Comparison of ENCODE assay signal across 1 cellular context in the genomic region with DNA sequence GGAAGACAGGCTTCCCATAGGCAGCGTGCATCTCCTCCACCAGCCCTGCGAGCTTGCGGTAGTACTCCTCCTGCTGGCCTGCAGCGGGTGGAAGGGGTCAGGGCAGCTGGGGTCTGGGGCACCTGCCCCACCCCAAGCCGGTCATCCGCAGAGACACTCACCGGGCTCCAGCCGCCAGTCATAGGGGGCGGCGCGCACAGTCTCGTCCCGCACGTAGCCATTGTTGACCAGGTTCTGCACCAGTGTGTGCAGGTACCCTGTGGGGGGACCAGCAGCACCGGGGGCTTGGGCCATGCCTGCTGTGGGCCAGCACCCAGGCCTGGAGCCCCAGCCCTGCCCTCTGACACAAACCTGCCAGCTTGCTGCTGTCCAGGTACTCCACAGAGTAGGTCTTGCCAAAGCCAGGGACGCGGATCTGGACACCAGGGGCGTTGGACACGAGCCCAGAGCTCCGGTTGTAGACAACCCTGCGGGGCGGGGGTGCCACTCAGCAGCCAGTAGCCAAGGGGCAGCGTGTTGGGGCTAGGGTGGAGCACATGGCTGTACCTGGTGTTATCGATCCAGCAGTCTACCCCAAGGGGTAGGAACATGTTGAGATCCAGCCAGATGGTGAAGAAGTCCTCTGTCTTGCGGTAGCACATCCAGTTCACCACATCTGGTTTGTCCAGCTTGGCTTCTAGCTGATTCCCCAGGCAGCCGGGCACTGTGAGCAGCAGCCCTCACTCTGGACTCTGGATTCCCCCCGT.
TF ChIP-seq lines count a peak whose summit lies in the region.

No MANE protein-coding gene starts in this region.

TF ChIP-seq in HepG2, 621 proteins besides CTCF, POLR2A, EP300 and RAD21 (continued from another document and continues in another):
- TF ChIP-seq SIN3A (IDR thresholded peaks at IDR 0.05; ENCODE audit: borderline replicate concordance, low read depth, low read length) (no peak), RARA (CRISPR knock-in tag; IDR thresholded peaks at IDR 0.05) (no peak), HNF1B (CRISPR knock-in tag; IDR thresholded peaks at IDR 0.05) (peak; percentile 46; the same call in 1 of the 2 replicates), HDAC2 (CRISPR knock-in tag; IDR thresholded peaks at IDR 0.05) (no peak; the same call in 1 of the 2 replicates), ZBTB4 (CRISPR knock-in tag; IDR thresholded peaks at IDR 0.05; ENCODE audit: borderline replicate concordance) (peak; percentile 80; the same call in 1 of the 2 replicates), TP53 (CRISPR knock-in tag; conservative IDR thresholded peaks at IDR 0.05) (no peak), ZNF790 (CRISPR knock-in tag; IDR thresholded peaks at IDR 0.05; ENCODE audit: borderline replicate concordance) (no peak), CSRNP2 (CRISPR knock-in tag; conservative IDR thresholded peaks at IDR 0.05; ENCODE audit: low read depth) (no peak), ZNF567 (CRISPR knock-in tag; IDR thresholded peaks at IDR 0.05; ENCODE audit: borderline replicate concordance) (no peak), YEATS4 (CRISPR knock-in tag; IDR thresholded peaks at IDR 0.05; ENCODE audit: borderline replicate concordance) (no peak; the same call in 1 of the 2 replicates), ZBTB8A (CRISPR knock-in tag; IDR thresholded peaks at IDR 0.05; ENCODE audit: borderline replicate concordance, low read depth) (0 out of 2 replicates have a peak, but pooled peaks have one; percentile 34), KDM5A (IDR thresholded peaks at IDR 0.05; ENCODE audit: borderline replicate concordance, low read length) (no peak), TBP (CRISPR knock-in tag; IDR thresholded peaks at IDR 0.05) (no peak), SIX1 (CRISPR knock-in tag; IDR thresholded peaks at IDR 0.05; ENCODE audit: borderline replicate concordance) (no peak), MYC (CRISPR knock-in tag; IDR thresholded peaks at IDR 0.05; ENCODE audit: borderline replicate concordance) (peak; percentile 47; the same call in 1 of the 2 replicates), ZNF12 (CRISPR knock-in tag; IDR thresholded peaks at IDR 0.05) (0 out of 2 replicates have a peak, but pooled peaks have one; percentile 10), DNMT3B (CRISPR knock-in tag; conservative IDR thresholded peaks at IDR 0.05) (no peak), ARID4A (CRISPR knock-in tag; IDR thresholded peaks at IDR 0.05; ENCODE audit: borderline replicate concordance) (no peak; the same call in 1 of the 2 replicates), XBP1 (CRISPR knock-in tag; IDR thresholded peaks at IDR 0.05) (no peak), REPIN1 (CRISPR knock-in tag; IDR thresholded peaks at IDR 0.05; ENCODE audit: borderline replicate concordance, low read depth) (no peak), ZNF441 (CRISPR knock-in tag; IDR thresholded peaks at IDR 0.05; ENCODE audit: borderline replicate concordance) (no peak), GABPA (IDR thresholded peaks at IDR 0.05; ENCODE audit: low read depth, low read length) (no peak), GABPA (CRISPR knock-in tag; IDR thresholded peaks at IDR 0.05; ENCODE audit: low read depth) (no peak), ZEB1 (IDR thresholded peaks at IDR 0.05; ENCODE audit: insufficient replicate concordance, low read depth) (no peak), ARNTL (CRISPR knock-in tag; IDR thresholded peaks at IDR 0.05) (no peak; the same call in 1 of the 2 replicates), SETDB1 (CRISPR knock-in tag; IDR thresholded peaks at IDR 0.05; ENCODE audit: borderline replicate concordance) (peak; percentile 44; the same call in 1 of the 2 replicates), AGO1 (IDR thresholded peaks at IDR 0.05; ENCODE audit: low read depth, low read length, poor library complexity, severe bottlenecking) (peak; percentile 88)
- TF ChIP-seq, protein P1, sequence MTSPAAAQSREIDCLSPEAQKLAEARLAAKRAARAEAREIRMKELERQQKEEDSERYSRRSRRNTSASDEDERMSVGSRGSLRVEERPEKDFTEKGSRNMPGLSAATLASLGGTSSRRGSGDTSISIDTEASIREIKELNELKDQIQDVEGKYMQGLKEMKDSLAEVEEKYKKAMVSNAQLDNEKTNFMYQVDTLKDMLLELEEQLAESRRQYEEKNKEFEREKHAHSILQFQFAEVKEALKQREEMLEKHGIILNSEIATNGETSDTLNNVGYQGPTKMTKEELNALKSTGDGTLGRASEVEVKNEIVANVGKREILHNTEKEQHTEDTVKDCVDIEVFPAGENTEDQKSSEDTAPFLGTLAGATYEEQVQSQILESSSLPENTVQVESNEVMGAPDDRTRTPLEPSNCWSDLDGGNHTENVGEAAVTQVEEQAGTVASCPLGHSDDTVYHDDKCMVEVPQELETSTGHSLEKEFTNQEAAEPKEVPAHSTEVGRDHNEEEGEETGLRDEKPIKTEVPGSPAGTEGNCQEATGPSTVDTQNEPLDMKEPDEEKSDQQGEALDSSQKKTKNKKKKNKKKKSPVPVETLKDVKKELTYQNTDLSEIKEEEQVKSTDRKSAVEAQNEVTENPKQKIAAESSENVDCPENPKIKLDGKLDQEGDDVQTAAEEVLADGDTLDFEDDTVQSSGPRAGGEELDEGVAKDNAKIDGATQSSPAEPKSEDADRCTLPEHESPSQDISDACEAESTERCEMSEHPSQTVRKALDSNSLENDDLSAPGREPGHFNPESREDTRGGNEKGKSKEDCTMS (CRISPR knock-in tag; conservative IDR thresholded peaks at IDR 0.05): no peak
- TF ChIP-seq, protein P2, sequence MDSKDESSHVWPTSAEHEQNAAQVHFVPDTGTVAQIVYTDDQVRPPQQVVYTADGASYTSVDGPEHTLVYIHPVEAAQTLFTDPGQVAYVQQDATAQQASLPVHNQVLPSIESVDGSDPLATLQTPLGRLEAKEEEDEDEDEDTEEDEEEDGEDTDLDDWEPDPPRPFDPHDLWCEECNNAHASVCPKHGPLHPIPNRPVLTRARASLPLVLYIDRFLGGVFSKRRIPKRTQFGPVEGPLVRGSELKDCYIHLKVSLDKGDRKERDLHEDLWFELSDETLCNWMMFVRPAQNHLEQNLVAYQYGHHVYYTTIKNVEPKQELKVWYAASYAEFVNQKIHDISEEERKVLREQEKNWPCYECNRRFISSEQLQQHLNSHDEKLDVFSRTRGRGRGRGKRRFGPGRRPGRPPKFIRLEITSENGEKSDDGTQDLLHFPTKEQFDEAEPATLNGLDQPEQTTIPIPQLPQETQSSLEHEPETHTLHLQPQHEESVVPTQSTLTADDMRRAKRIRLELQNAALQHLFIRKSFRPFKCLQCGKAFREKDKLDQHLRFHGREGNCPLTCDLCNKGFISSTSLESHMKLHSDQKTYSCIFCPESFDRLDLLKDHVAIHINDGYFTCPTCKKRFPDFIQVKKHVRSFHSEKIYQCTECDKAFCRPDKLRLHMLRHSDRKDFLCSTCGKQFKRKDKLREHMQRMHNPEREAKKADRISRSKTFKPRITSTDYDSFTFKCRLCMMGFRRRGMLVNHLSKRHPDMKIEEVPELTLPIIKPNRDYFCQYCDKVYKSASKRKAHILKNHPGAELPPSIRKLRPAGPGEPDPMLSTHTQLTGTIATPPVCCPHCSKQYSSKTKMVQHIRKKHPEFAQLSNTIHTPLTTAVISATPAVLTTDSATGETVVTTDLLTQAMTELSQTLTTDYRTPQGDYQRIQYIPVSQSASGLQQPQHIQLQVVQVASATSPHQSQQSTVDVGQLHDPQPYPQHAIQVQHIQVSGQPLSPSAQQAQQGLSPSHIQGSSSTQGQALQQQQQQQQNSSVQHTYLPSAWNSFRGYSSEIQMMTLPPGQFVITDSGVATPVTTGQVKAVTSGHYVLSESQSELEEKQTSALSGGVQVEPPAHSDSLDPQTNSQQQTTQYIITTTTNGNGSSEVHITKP (CRISPR knock-in tag; IDR thresholded peaks at IDR 0.05; ENCODE audit: low read depth): 0 out of 2 replicates have a peak, but pooled peaks have one; percentile 21
- TF ChIP-seq, protein P3, sequence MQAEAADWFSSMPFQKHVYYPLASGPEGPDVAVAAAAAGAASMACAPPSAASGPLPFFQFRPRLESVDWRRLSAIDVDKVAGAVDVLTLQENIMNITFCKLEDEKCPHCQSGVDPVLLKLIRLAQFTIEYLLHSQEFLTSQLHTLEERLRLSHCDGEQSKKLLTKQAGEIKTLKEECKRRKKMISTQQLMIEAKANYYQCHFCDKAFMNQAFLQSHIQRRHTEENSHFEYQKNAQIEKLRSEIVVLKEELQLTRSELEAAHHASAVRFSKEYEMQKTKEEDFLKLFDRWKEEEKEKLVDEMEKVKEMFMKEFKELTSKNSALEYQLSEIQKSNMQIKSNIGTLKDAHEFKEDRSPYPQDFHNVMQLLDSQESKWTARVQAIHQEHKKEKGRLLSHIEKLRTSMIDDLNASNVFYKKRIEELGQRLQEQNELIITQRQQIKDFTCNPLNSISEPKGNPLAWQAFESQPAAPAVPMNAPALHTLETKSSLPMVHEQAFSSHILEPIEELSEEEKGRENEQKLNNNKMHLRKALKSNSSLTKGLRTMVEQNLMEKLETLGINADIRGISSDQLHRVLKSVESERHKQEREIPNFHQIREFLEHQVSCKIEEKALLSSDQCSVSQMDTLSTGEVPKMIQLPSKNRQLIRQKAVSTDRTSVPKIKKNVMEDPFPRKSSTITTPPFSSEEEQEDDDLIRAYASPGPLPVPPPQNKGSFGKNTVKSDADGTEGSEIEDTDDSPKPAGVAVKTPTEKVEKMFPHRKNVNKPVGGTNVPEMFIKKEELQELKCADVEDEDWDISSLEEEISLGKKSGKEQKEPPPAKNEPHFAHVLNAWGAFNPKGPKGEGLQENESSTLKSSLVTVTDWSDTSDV (CRISPR knock-in tag; IDR thresholded peaks at IDR 0.05): peak; percentile 91; the same call in 1 of the 2 replicates
- TF ChIP-seq, protein P4, sequence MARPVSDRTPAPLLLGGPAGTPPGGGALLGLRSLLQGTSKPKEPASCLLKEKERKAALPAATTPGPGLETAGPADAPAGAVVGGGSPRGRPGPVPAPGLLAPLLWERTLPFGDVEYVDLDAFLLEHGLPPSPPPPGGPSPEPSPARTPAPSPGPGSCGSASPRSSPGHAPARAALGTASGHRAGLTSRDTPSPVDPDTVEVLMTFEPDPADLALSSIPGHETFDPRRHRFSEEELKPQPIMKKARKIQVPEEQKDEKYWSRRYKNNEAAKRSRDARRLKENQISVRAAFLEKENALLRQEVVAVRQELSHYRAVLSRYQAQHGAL (CRISPR knock-in tag; IDR thresholded peaks at IDR 0.05; ENCODE audit: not compliant biosample characterization): no peak
